In the genomic region with DNA sequence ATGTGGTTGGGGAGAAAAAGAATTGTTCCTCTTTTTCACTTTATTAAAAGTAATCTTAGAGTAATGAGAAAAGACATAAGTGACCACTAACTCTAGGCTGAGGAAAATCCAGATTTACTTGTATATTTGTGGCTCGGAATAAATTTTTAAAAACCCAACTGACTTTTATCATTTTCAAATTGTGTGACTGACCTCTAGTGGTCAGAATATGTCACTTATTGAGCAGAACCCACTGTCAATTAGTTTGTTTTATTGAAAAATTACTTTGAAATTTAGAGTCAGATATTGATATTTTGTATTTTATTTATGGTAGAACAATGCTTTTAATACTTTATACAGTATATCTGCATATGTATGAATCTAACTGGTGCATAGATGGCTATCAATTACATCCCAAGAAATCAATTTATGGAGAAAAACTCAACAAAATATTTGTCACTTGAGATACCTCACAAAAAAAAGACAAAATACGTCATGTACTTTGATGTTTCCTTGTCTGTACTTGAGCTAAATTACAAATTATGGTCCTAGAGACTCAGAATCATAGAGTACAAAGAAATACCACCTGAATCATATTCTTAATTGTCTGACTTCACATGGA, we compare ENCODE assay signal across 8 cellular contexts.
A peak's percentile ranks its signal among the peaks of the same experiment; 100 is the strongest.
DNase-seq lines count a peak whose midpoint lies in the region; ATAC-seq, FAIRE-seq and TF ChIP-seq lines count a peak whose summit lies in the region.

No MANE protein-coding gene starts in this region.

- H3K36me3 Mint-ChIP-seq in progenitor cell of endocrine pancreas (ENCODE audit: insufficient read depth), result no peaks in the 10 kb centered on the region

- H3K27ac ChIP-seq in gastrocnemius medialis, result no peak overlapping the region

- TF ChIP-seq CTCF in progenitor cell of endocrine pancreas (IDR thresholded peaks at IDR 0.05; ENCODE audit: unreplicated experiment), result peak; percentile 88
- TF ChIP-seq CTCF in gastrocnemius medialis (IDR thresholded peaks at IDR 0.05 in 4 of 5, conservative IDR thresholded peaks at IDR 0.05 in 1 of 5), result peak in 2 of 5 experiments; percentile 38 to 44

- no peaks in the 10 kb centered on the region for H3K9me3 ChIP-seq in gastrocnemius medialis

- no peaks in the 10 kb centered on the region for H3K27me3 ChIP-seq in gastrocnemius medialis

- H3K27ac Mint-ChIP-seq in progenitor cell of endocrine pancreas, result no peak overlapping the region

- no peaks in the 10 kb centered on the region for H3K4me1 Mint-ChIP-seq in progenitor cell of endocrine pancreas (ENCODE audit: low read depth)

- no peak overlapping the region for H3K4me3 Mint-ChIP-seq in progenitor cell of endocrine pancreas (ENCODE audit: low read depth)

- ATAC-seq in gastrocnemius medialis, result no peak

- no peaks in the 10 kb centered on the region for H3K4me1 ChIP-seq in gastrocnemius medialis

- TF ChIP-seq POLR2A in gastrocnemius medialis (IDR thresholded peaks at IDR 0.05), result no peak

- H3K27me3 Mint-ChIP-seq in progenitor cell of endocrine pancreas, result no peaks in the 10 kb centered on the region

- no peaks in the 10 kb centered on the region for H3K36me3 ChIP-seq in gastrocnemius medialis

- in situ Hi-C loops in gastrocnemius medialis (cut with MboI; ENCODE audit: low sequenced_read_pairs in 4 of 4), result loop anchor here in 1 of 4 donors (5.0 kb wide), 1 partner anchor 299 kb away; no protein-coding TSS in a partner anchor

- DNase-seq in NCI-H82 (lab: John Stamatoyannopoulos, UW) (peak; percentile 54), NCI-H82 treated with DMSO at 0.1 percent for 48 hours (lab: John Stamatoyannopoulos, UW; ENCODE audit: unreplicated experiment) (no peak), NCI-H2081 treated with DMSO at 0.1 percent for 48 hours (lab: John Stamatoyannopoulos, UW) (peak; percentile 3), progenitor cell of endocrine pancreas (ENCODE audit: low spot score, unreplicated experiment) (no peak), gastrocnemius medialis (no peak), NCI-H2227 treated with DMSO at 0.1 percent for 48 hours (lab: John Stamatoyannopoulos, UW) (no peak), cortex of kidney (lab: John Stamatoyannopoulos, UW) (no peak)

- intact Hi-C loops in gastrocnemius medialis (cut with DNase I; ENCODE audit: low total_unique reads), result loop anchor here (5.0 kb wide), 1 partner anchor 299 kb away; no protein-coding TSS in a partner anchor

- no peaks in the 10 kb centered on the region for H3K9me3 Mint-ChIP-seq in progenitor cell of endocrine pancreas (ENCODE audit: low read depth)

- no peak overlapping the region for H3K4me3 ChIP-seq in gastrocnemius medialis

- FAIRE-seq in endometrium (lab: Jason Lieb, UNC), result peak; percentile 92

Comparison
In these comparisons a context has a peak if more than half of its experiments do, and no peak if none do; other contexts are left out.
1. DNase-seq: peak in NCI-H82 (single experiment) and NCI-H2081 treated with DMSO at 0.1 percent for 48 hours (single experiment); none in NCI-H82 treated with DMSO at 0.1 percent for 48 hours (single experiment), progenitor cell of endocrine pancreas (single experiment), gastrocnemius medialis (0 of 2), NCI-H2227 treated with DMSO at 0.1 percent for 48 hours (single experiment) and cortex of kidney (single experiment).